In the genomic region with DNA sequence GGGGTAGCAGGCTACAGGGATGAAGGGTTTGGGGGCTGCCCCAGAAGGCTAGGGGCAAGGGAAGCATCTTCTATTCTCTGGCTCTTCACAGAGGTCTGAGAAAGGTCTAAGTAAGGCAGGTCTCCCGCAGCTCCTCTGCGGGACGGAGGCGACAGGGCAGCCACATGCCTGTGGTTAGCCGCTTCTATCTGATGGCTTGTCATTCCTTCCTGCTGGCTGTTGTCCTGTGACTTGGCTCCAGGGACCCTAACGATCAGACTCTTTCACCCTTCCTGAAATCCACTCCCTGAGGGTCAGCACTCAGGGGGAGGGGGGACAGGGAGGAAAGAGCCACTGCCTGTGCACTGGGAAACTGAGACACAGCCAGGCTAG, we compare ENCODE assay signal across 2 cellular contexts.
TF ChIP-seq lines count a peak whose summit lies in the region.

No MANE protein-coding gene starts in this region.

TF ChIP-seq in A549, 52 proteins besides CTCF, POLR2A, EP300 and RAD21 (continued from another document):
- TF ChIP-seq, protein P1, sequence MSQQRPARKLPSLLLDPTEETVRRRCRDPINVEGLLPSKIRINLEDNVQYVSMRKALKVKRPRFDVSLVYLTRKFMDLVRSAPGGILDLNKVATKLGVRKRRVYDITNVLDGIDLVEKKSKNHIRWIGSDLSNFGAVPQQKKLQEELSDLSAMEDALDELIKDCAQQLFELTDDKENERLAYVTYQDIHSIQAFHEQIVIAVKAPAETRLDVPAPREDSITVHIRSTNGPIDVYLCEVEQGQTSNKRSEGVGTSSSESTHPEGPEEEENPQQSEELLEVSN (IDR thresholded peaks at IDR 0.05; ENCODE audit: borderline replicate concordance, low read depth) = no peak

TF ChIP-seq in HCT116, 20 proteins besides CTCF, POLR2A, EP300 and RAD21 (continued from another document):
- no peak for TF ChIP-seq CBX3 (IDR thresholded peaks at IDR 0.05; ENCODE audit: low read depth)
- TF ChIP-seq SP1 (IDR thresholded peaks at IDR 0.05; ENCODE audit: low read depth) = no peak
- TF ChIP-seq, protein P2, sequence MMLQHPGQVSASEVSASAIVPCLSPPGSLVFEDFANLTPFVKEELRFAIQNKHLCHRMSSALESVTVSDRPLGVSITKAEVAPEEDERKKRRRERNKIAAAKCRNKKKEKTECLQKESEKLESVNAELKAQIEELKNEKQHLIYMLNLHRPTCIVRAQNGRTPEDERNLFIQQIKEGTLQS (IDR thresholded peaks at IDR 0.05) = no peak
- TF ChIP-seq REST (IDR thresholded peaks at IDR 0.05; ENCODE audit: low read depth) = no peak
- no peak for TF ChIP-seq JUND (IDR thresholded peaks at IDR 0.05)
- no peak for TF ChIP-seq POLR2AphosphoS5 (IDR thresholded peaks at IDR 0.05; ENCODE audit: low read depth, low read length)
- no peak for TF ChIP-seq ZBTB33 (IDR thresholded peaks at IDR 0.05; ENCODE audit: extremely low read depth, insufficient replicate concordance, low read length)
- no peak for TF ChIP-seq SIN3A (IDR thresholded peaks at IDR 0.05; ENCODE audit: low read depth)
TF ChIP-seq in HCT116: peak in this region for 0.
